22 cellular contexts compared by ENCODE assay signal in the genomic region with DNA sequence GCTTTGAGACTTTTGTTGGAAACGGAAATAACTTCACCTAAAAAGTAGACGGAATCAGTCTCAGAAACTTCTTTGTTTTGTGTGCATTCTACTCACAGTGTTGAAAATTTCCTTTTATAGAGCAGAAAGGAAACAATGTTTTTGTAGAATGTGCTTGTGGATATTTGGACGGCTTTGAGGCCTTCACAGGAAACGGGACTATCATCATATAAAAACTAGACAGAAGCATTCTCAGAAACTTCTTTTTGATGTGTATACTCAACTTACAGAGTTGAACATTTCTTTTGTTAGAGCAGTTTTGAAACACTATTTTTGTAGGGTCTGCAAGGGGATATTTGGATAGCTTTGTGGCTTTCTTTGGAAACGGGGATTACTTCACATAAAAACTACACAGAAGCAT.
"Had no signal": no experiment of that assay in that cellular context is flagged by ENCODE, and none has a peak within 500 bp of the region (broad histone marks: within the 10 kb centered on the region; RNA-seq: fewer than 3 reads in every experiment).

No MANE protein-coding gene starts in this region.

- H3K4me1 Mint-ChIP-seq: memory B cell, mesothelial cell of epicardium, nephron had no signal

- ATAC-seq: left cardiac atrium, lower lobe of right lung, pancreas, right cardiac atrium had no signal

- H3K27ac ChIP-seq: dorsolateral prefrontal cortex, hepatocyte, left ventricle myocardium inferior, lower lobe of right lung, pancreas, stomach, thoracic aorta, transverse colon had no signal

- H3K36me3 Mint-ChIP-seq: memory B cell, mesothelial cell of epicardium had no signal

- H3K9me3 ChIP-seq: left ventricle myocardium inferior, lower lobe of right lung, pancreas, stomach, thoracic aorta, transverse colon had no signal

- H3K4me3 Mint-ChIP-seq: memory B cell, mesothelial cell of epicardium, nephron had no signal

- DNase-seq: dorsolateral prefrontal cortex; effector CD8-positive, alpha-beta T cell; foreskin melanocyte; head of caudate nucleus; kidney; left cardiac atrium; left ventricle myocardium inferior; lower lobe of right lung; occipital lobe; pancreas; right cardiac atrium; small intestine; stimulated activated CD4-positive, alpha-beta T cell treated with anti-CD3 and anti-CD28 coated beads, Interleukin-12 subunit alpha, Interleukin-12 subunit beta, amount 100 ng/mL, for 4 hours; stomach; substantia nigra; transverse colon had no signal

- H3K27me3 ChIP-seq: dorsolateral prefrontal cortex, hepatocyte, pancreas, stomach, transverse colon had no signal

- H3K27ac Mint-ChIP-seq: memory B cell, mesothelial cell of epicardium, nephron, progenitor cell of endocrine pancreas had no signal

- H3K27me3 Mint-ChIP-seq: memory B cell, progenitor cell of endocrine pancreas had no signal

- H3K9me3 Mint-ChIP-seq: memory B cell had no signal

- H3K4me3 ChIP-seq: dorsolateral prefrontal cortex, hepatocyte, left ventricle myocardium inferior, lower lobe of right lung, pancreas, stomach, thoracic aorta, transverse colon had no signal

- H3K36me3 ChIP-seq: left ventricle myocardium inferior, lower lobe of right lung, pancreas, stomach, thoracic aorta, transverse colon had no signal

- H3K4me1 ChIP-seq: left ventricle myocardium inferior, lower lobe of right lung, pancreas, stomach, transverse colon had no signal
